Comparison of ENCODE assay signal across 1 cellular context in genomic region chr1:44672956-44673674, GRCh38.
TF ChIP-seq lines count a peak whose summit lies in the region.

No MANE protein-coding gene starts in this region.

TF ChIP-seq in GM12878, 131 proteins besides CTCF, POLR2A, EP300 and RAD21:
- TF ChIP-seq EZH2 (IDR thresholded peaks at IDR 0.05; ENCODE audit: borderline replicate concordance, control insufficient read depth, low read depth, low read length) (no peak), MEF2A (IDR thresholded peaks at IDR 0.05; ENCODE audit: insufficient read depth, low read depth, low read length) (no peak), SPI1 (IDR thresholded peaks at IDR 0.05; ENCODE audit: borderline replicate concordance, insufficient read depth, low read depth, low read length) (no peak), RELA (IDR thresholded peaks at IDR 0.05; ENCODE audit: borderline replicate concordance, partially characterized antibody) (no peak), SP1 (IDR thresholded peaks at IDR 0.05; ENCODE audit: low read depth, low read length) (no peak), ZBED1 (IDR thresholded peaks at IDR 0.05; ENCODE audit: borderline replicate concordance) (no peak), RELB (IDR thresholded peaks at IDR 0.05; ENCODE audit: low read depth) (no peak), MLLT1 (IDR thresholded peaks at IDR 0.05) (0 out of 2 replicates have a peak, but pooled peaks have one; percentile 60)
